In genomic region chr4:186859420-186859819, GRCh38 we compare ENCODE assay signal across 1 cellular context.
TF ChIP-seq lines count a peak whose summit lies in the region.

No MANE protein-coding gene starts in this region.

TF ChIP-seq in H1, 55 proteins besides CTCF, POLR2A, EP300 and RAD21:
- TF ChIP-seq HDAC2 (IDR thresholded peaks at IDR 0.05; ENCODE audit: borderline replicate concordance in 1 of 2, low read depth in 2 of 2, low read length in 2 of 2) (no peak), KDM5A (IDR thresholded peaks at IDR 0.05; ENCODE audit: low read length) (no peak), NRF1 (IDR thresholded peaks at IDR 0.05; ENCODE audit: low read depth, low read length) (no peak), EZH2 (IDR thresholded peaks at IDR 0.05; ENCODE audit: low read depth, low read length, severe bottlenecking) (no peak), RFX5 (IDR thresholded peaks at IDR 0.05; ENCODE audit: borderline replicate concordance, low read depth, low read length) (no peak)
